ENCODE assay signal across 17 cellular contexts in genomic region chr14:37195327-37195726, GRCh38. TPM values are rescaled to one million over a fixed set of nuclear protein-coding genes. Genes with fewer than 3 reads are reported as not detected.
A peak's percentile ranks its signal among the peaks of the same experiment; 100 is the strongest.
DNase-seq lines count a peak whose midpoint lies in the region; ATAC-seq and TF ChIP-seq lines count a peak whose summit lies in the region.
"Had no signal": no experiment of that assay in that cellular context is flagged by ENCODE, and none has a peak within 500 bp of the region (broad histone marks: within the 10 kb centered on the region; RNA-seq: fewer than 3 reads in every experiment).

No MANE protein-coding gene starts in this region.

- H2BK5ac ChIP-seq in mesenchymal stem cell (ENCODE audit: low read depth, low read length, poor library complexity, severe bottlenecking) = no peak overlapping the region

- TF ChIP-seq EP300 in suprapubic skin (IDR thresholded peaks at IDR 0.05) = no peak

- no peak overlapping the region for H2AK5ac ChIP-seq in mesenchymal stem cell (ENCODE audit: low read length, severe bottlenecking)

- peaks cover 6% of the 10 kb centered on the region for H3K36me3 Mint-ChIP-seq in natural killer cell
- no peaks in the 10 kb centered on the region for H3K36me3 Mint-ChIP-seq in CD4-positive, alpha-beta T cell (ENCODE audit: low read depth)

- H3K18ac ChIP-seq in mesenchymal stem cell (ENCODE audit: low read depth in 1 of 2, low read length in 2 of 2) = peak overlapping the region in 1 of 2 experiments; percentile 28

- no peaks in the 10 kb centered on the region for H3K9me3 ChIP-seq in mesenchymal stem cell (ENCODE audit: control insufficient read depth, low read length)
- no peaks in the 10 kb centered on the region for H3K9me3 ChIP-seq in suprapubic skin
- no peaks in the 10 kb centered on the region for H3K9me3 ChIP-seq in CD4-positive, alpha-beta T cell (ENCODE audit: control insufficient read depth, low read length)
- H3K9me3 ChIP-seq: SJSA1, spleen, testis had no signal

- DNase-seq in EH (ENCODE audit: low read depth) = peak; percentile 64
- peak in 2 of 3 experiments; percentile 28 to 73 for DNase-seq in NCI-H1417 (lab: John Stamatoyannopoulos, UW)
- DNase-seq in epithelial cell of esophagus (ENCODE audit: low read depth) = peak; percentile 79
- peak; percentile 89 for DNase-seq in mesenchymal stem cell
- DNase-seq in suprapubic skin (ENCODE audit: low spot score in 2 of 2) = no peak
- DNase-seq in natural killer cell = no peak
- DNase-seq in CD4-positive, alpha-beta T cell = no peak
- DNase-seq: activated CD4-positive, CD25-positive, alpha-beta regulatory T cell treated with anti-CD3 and anti-CD28 coated beads, Interleukin-2, amount 50 U/mL, for 72 hours; GOT3; NCI-H1930; posterior cingulate gyrus; spleen; testis had no signal

- peaks cover 2% of the 10 kb centered on the region for H3K4me1 ChIP-seq in mesenchymal stem cell (ENCODE audit: control insufficient read depth, insufficient read depth, low read depth, low read length)
- H3K4me1 ChIP-seq in suprapubic skin = peaks cover 12% of the 10 kb centered on the region
- H3K4me1 ChIP-seq: BLaER1, SJSA1 had no signal

- peak overlapping the region; percentile 42 for H2BK120ac ChIP-seq in mesenchymal stem cell (ENCODE audit: low read depth, low read length)

- H3K36me3 ChIP-seq in mesenchymal stem cell (ENCODE audit: control insufficient read depth in 1 of 2, insufficient read depth in 2 of 2, low read depth in 1 of 2, low read length in 2 of 2) (no peaks in the 10 kb centered on the region), suprapubic skin (no peaks in the 10 kb centered on the region)
- H3K36me3 ChIP-seq: BLaER1, SJSA1, spleen had no signal

- H4K91ac ChIP-seq in mesenchymal stem cell (ENCODE audit: low read length) = no peak overlapping the region

- TF ChIP-seq POLR2A in suprapubic skin (IDR thresholded peaks at IDR 0.05) = no peak

- H2AFZ ChIP-seq in mesenchymal stem cell (ENCODE audit: low read depth, low read length) = no peak overlapping the region

- no peak overlapping the region for H3K9ac ChIP-seq in mesenchymal stem cell (ENCODE audit: low read length)
- H3K9ac ChIP-seq: BLaER1 had no signal

- POLR2A ChIA-PET in CD4-positive, alpha-beta T cell (lab: Charles Lee) = no interaction called here

- H3K79me1 ChIP-seq in mesenchymal stem cell (replicated peaks; ENCODE audit: low read length, poor library complexity, severe bottlenecking) = no peaks in the 10 kb centered on the region

- no peaks in the 10 kb centered on the region for H3K4me1 Mint-ChIP-seq in natural killer cell
- no peaks in the 10 kb centered on the region for H3K4me1 Mint-ChIP-seq in CD4-positive, alpha-beta T cell (ENCODE audit: low read depth)

- no peak overlapping the region for H2BK15ac ChIP-seq in mesenchymal stem cell (ENCODE audit: low read depth, poor library complexity, severe bottlenecking)

- H3K23ac ChIP-seq in mesenchymal stem cell (ENCODE audit: low read length in 2 of 2) = no peak overlapping the region

- H3K4me3 Mint-ChIP-seq in natural killer cell = no peak overlapping the region
- H3K4me3 Mint-ChIP-seq in CD4-positive, alpha-beta T cell = no peak overlapping the region

- H3K27ac ChIP-seq in mesenchymal stem cell (ENCODE audit: low read length, poor library complexity, severe bottlenecking) (no peak overlapping the region), suprapubic skin (no peak overlapping the region)
- H3K27ac ChIP-seq in CD4-positive, alpha-beta T cell (ENCODE audit: low read depth, low read length) = no peak overlapping the region
- H3K27ac ChIP-seq: BLaER1, SJSA1, spleen, testis had no signal

- H3K4ac ChIP-seq in mesenchymal stem cell (ENCODE audit: low read depth in 1 of 2, low read length in 2 of 2) = no peak overlapping the region

- H3K14ac ChIP-seq in mesenchymal stem cell (ENCODE audit: low read length in 2 of 2) = no peak overlapping the region

- no peak for ATAC-seq in GM21786 (IDR thresholded peaks at IDR 0.05; ENCODE audit: unreplicated experiment)
- no peak for ATAC-seq in natural killer cell
- ATAC-seq in CD4-positive, alpha-beta T cell (ENCODE audit: poor library complexity) = no peak

- H4K8ac ChIP-seq in mesenchymal stem cell (ENCODE audit: low read length) = peak overlapping the region; percentile 12

- TF ChIP-seq CTCF in epithelial cell of esophagus (IDR thresholded peaks at IDR 0.05; ENCODE audit: insufficient read depth, low read depth, low read length, missing control alignments) (no peak), suprapubic skin (IDR thresholded peaks at IDR 0.05) (no peak), natural killer cell (IDR thresholded peaks at IDR 0.05) (no peak)
- TF ChIP-seq CTCF in CD4-positive, alpha-beta T cell (IDR thresholded peaks at IDR 0.05) = no peak

- 0% methylated on average over 1 of the region's 1 CpG for WGBS in mesenchymal stem cell
- 64% methylated on average over 1 of the region's 1 CpG for WGBS in suprapubic skin

- peaks cover 0 to 15% of the 10 kb centered on the region in 2 donors for H3K27me3 Mint-ChIP-seq in natural killer cell (ENCODE audit: low read depth in 2 of 2)
- peaks cover 24% of the 10 kb centered on the region for H3K27me3 Mint-ChIP-seq in CD4-positive, alpha-beta T cell

- H3K9me3 Mint-ChIP-seq in natural killer cell = peaks cover 8 to 10% of the 10 kb centered on the region in 2 donors
- peaks cover 5% of the 10 kb centered on the region for H3K9me3 Mint-ChIP-seq in CD4-positive, alpha-beta T cell

- H2BK12ac ChIP-seq in mesenchymal stem cell (ENCODE audit: low read length in 2 of 2) = no peak overlapping the region

- H3K27ac Mint-ChIP-seq in natural killer cell = no peak overlapping the region
- H3K27ac Mint-ChIP-seq in CD4-positive, alpha-beta T cell = no peak overlapping the region

- H3K27me3 ChIP-seq in mesenchymal stem cell (ENCODE audit: control insufficient read depth in 1 of 2, insufficient read depth in 1 of 2, low read length in 2 of 2) (no peaks in the 10 kb centered on the region), suprapubic skin (no peaks in the 10 kb centered on the region)
- H3K27me3 ChIP-seq in CD4-positive, alpha-beta T cell (ENCODE audit: control insufficient read depth, insufficient read depth, low read length) = peaks cover 4% of the 10 kb centered on the region
- H3K27me3 ChIP-seq: BLaER1, SJSA1, testis had no signal

- H3K4me2 ChIP-seq in mesenchymal stem cell (ENCODE audit: low read length, poor library complexity, severe bottlenecking) = no peak overlapping the region
- H3K4me2 ChIP-seq: BLaER1 had no signal

- H3K4me3 ChIP-seq in epithelial cell of esophagus (ENCODE audit: low read length) (no peak overlapping the region), mesenchymal stem cell (ENCODE audit: insufficient read depth in 1 of 2, low read depth in 1 of 2, low read length in 2 of 2) (no peak overlapping the region), suprapubic skin (no peak overlapping the region)
- H3K4me3 ChIP-seq: BLaER1, SJSA1, spleen, testis had no signal

- CTCF ChIA-PET in CD4-positive, alpha-beta T cell (lab: Charles Lee) = no interaction called here

- intact Hi-C loops in natural killer cell (cut with micrococcal nuclease) = no loop called here
- intact Hi-C loops in CD4-positive, alpha-beta T cell (cut with DNase I, micrococcal nuclease) = no loop called here

RNA-seq across cellular contexts. Expression of gene MIPOL1, which starts 2.4 kb away (rescaled TPM):
- polyA plus RNA-seq in mesenchymal stem cell (2013, experiment 1 of 2) = 11.6 TPM
- polyA plus RNA-seq in mesenchymal stem cell (2013, experiment 2 of 2) = 11.1 TPM
- total RNA-seq in suprapubic skin (10 to 100 TPM in 2 of 4 donors, 1 to 10 TPM in 2; 3.5 to 12.7 (median 7.6) TPM), natural killer cell (not detected)
- total RNA-seq in CD4-positive, alpha-beta T cell = under 1 TPM in 1 of 2 experiments, not detected in 1; 0.30 TPM
- total RNA-seq: OCI-LY7 had no signal

RNA-seq across cellular contexts. Expression of gene SLC25A21, which starts 22.9 kb away (rescaled TPM):
- 0.55 TPM for polyA plus RNA-seq in mesenchymal stem cell (2013, experiment 1 of 2)
- polyA plus RNA-seq in mesenchymal stem cell (2013, experiment 2 of 2) = 0.63 TPM
- 1 to 10 TPM in 1 of 4 donors, not detected in 3; 2.0 TPM for total RNA-seq in suprapubic skin
- not detected for total RNA-seq in natural killer cell
- total RNA-seq in CD4-positive, alpha-beta T cell = not detected
- total RNA-seq: OCI-LY7 had no signal

Comparison
In these comparisons a context has a peak if more than half of its experiments do, and no peak if none do; other contexts are left out.
1. DNase-seq: peak in EH (single experiment), NCI-H1417 (2 of 3), epithelial cell of esophagus (single experiment) and mesenchymal stem cell (single experiment); none in suprapubic skin (0 of 2), natural killer cell (single experiment) and CD4-positive, alpha-beta T cell (0 of 10).